Comparison of ENCODE assay signal across 8 cellular contexts in genomic region chr7:139359366-139360209, GRCh38. TPM values are rescaled to one million over a fixed set of nuclear protein-coding genes. Genes with fewer than 3 reads are reported as not detected.
DNase-seq lines count a peak whose midpoint lies in the region; ATAC-seq and TF ChIP-seq lines count a peak whose summit lies in the region.

Gene LUC7L2, plus strand, starts transcription at chr7:139359894. Its CDS starts 368 bp downstream, at chr7:139360262.

- peaks cover 42% of the 10 kb centered on the region for H4K20me1 ChIP-seq in PC-9 (ENCODE audit: insufficient read depth)

- peak within 1 kb of the TSS; percentile 97 for H3K9ac ChIP-seq in mucosa of stomach (ENCODE audit: low read length)

- H3K4me1 ChIP-seq in PC-9 (replicated peaks; ENCODE audit: insufficient read depth): peaks cover 27% of the 10 kb centered on the region
- peaks cover 10% of the 10 kb centered on the region for H3K4me1 ChIP-seq in mucosa of stomach (ENCODE audit: control insufficient read depth, insufficient read depth, low read length)

- H3K27me3 ChIP-seq in PC-9 (ENCODE audit: insufficient read depth, low read depth) (no peaks in the 10 kb centered on the region), mucosa of stomach (ENCODE audit: control insufficient read depth, insufficient read depth, low read length) (no peaks in the 10 kb centered on the region)

- H3K36me3 ChIP-seq in PC-9 (ENCODE audit: low read depth) (peaks cover 9% of the 10 kb centered on the region), mucosa of stomach (ENCODE audit: control insufficient read depth, insufficient read depth, low read length) (no peaks in the 10 kb centered on the region)

- POLR2A ChIA-PET in PC-9 (lab: Charles Lee; ENCODE audit: unreplicated experiment): interaction anchor here (0.6 to 0.9 kb wide), 6 partner anchors 19 to 1248 kb away, joined by 3 to 12 read pairs (median 4); no protein-coding TSS in a partner anchor

- peak within 1 kb of the TSS; percentile 85 for H3K4me2 ChIP-seq in PC-9

- intact Hi-C loops in PC-9 (cut with micrococcal nuclease; ENCODE audit: unreplicated experiment): loop anchor here (1.0 kb wide), 2 partner anchors 18 to 250 kb away; partner anchors contain the start of genes FMC1 and ZC3HAV1

- peaks cover 45% of the 10 kb centered on the region for H3F3A ChIP-seq in PC-9 (ENCODE audit: insufficient read depth, low read depth)

- H2AFZ ChIP-seq in PC-9: peak within 1 kb of the TSS; percentile 86

- ATAC-seq in GM21619 (IDR thresholded peaks at IDR 0.05; ENCODE audit: unreplicated experiment): peak; percentile 69

- TF ChIP-seq CTCF in PC-9 (conservative IDR thresholded peaks at IDR 0.05) (peak; percentile 4; the same call in 1 of the 2 replicates), epithelial cell of proximal tubule (conservative IDR thresholded peaks at IDR 0.05; ENCODE audit: low read depth, low read length) (no peak)

- CTCF ChIA-PET in PC-9 (lab: Charles Lee): interaction anchor here (0.7 kb wide), 2 partner anchors 78 to 121 kb away, joined by 6 to 7 read pairs; no protein-coding TSS in a partner anchor

- H3K9me3 ChIP-seq in PC-9 (ENCODE audit: insufficient read depth, low read depth) (no peaks in the 10 kb centered on the region), mucosa of stomach (ENCODE audit: control insufficient read depth, low read length) (no peaks in the 10 kb centered on the region)

- peak within 1 kb of the TSS; percentile 78 for H3K4me3 ChIP-seq in Jurkat, Clone E6-1 (ENCODE audit: low read length)
- H3K4me3 ChIP-seq in PC-9 (peak within 1 kb of the TSS; percentile 89), epithelial cell of proximal tubule (ENCODE audit: low read depth, low read length) (peak within 1 kb of the TSS; percentile 87), mucosa of stomach (ENCODE audit: low read length) (peak within 1 kb of the TSS; percentile 68)

- H3K79me2 ChIP-seq in PC-9 (ENCODE audit: low read depth): peaks cover 69% of the 10 kb centered on the region

- H3K27ac ChIP-seq in PC-9: peak within 1 kb of the TSS; percentile 97

- no peaks in the 10 kb centered on the region for H3K9me2 ChIP-seq in PC-9 (ENCODE audit: insufficient read depth)

- peak; percentile 96 for DNase-seq in DMS153 treated with DMSO at 0.1 percent for 48 hours (lab: John Stamatoyannopoulos, UW; ENCODE audit: unreplicated experiment)
- peak; percentile 97 for DNase-seq in Jurkat, Clone E6-1 (ENCODE audit: low read depth, low spot score)
- peak; percentile 97 to 100 for DNase-seq in PC-9
- peak; percentile 100 for DNase-seq in activated T-cell treated with anti-CD3 and anti-CD28 coated beads, Interleukin-2, amount 50 U/mL, for 1 hour
- DNase-seq in epithelial cell of proximal tubule (ENCODE audit: low read depth): peak; percentile 76
- DNase-seq in stimulated activated CD8-positive, alpha-beta memory T cell treated with anti-CD3 and anti-CD28 coated beads, Interleukin-7, amount 100 ng/mL, for 1 hour (ENCODE audit: low read depth in 2 of 2): peak; percentile 99

- BruUV-seq in PC-9 (replicated peaks; lab: Mats Ljungman, UMichigan): no TSS peak

RNA-seq across cellular contexts. Expression of gene LUC7L2, which starts in this region (rescaled TPM):
- polyA plus RNA-seq in Jurkat, Clone E6-1 (2012; ENCODE audit: insufficient read depth, insufficient read length): 67.5 TPM
- 111 and 149 TPM in 2 replicates for total RNA-seq in PC-9 (2021)
- total RNA-seq in epithelial cell of proximal tubule: 47.5 and 56.0 TPM in 2 replicates

Comparison
In these comparisons a context has a peak if more than half of its experiments do, and no peak if none do; other contexts are left out.
1. Peak in every context shown above with its lines: DNase-seq, ATAC-seq, H3K4me3 ChIP-seq and H3K27ac ChIP-seq.